Comparison of ENCODE assay signal across 1 cellular context in genomic region chr15:72502220-72502809, GRCh38.
TF ChIP-seq lines count a peak whose summit lies in the region.

No MANE protein-coding gene starts in this region.

TF ChIP-seq in GM23338, 12 proteins besides CTCF, POLR2A, EP300 and RAD21 (continued from another document):
- TF ChIP-seq ZNF462 (CRISPR knock-in tag; IDR thresholded peaks at IDR 0.05) (no peak), NANOG (IDR thresholded peaks at IDR 0.05; ENCODE audit: borderline replicate concordance) (no peak), POLR2AphosphoS5 (IDR thresholded peaks at IDR 0.05; ENCODE audit: low read depth) (no peak), STAT1 (IDR thresholded peaks at IDR 0.05; ENCODE audit: unreplicated experiment) (no peak), REST (IDR thresholded peaks at IDR 0.05; ENCODE audit: unreplicated experiment) (no peak), ZNF331 (CRISPR knock-in tag; IDR thresholded peaks at IDR 0.05; ENCODE audit: low read depth) (no peak), CREB1 (CRISPR knock-in tag; IDR thresholded peaks at IDR 0.05; ENCODE audit: low read depth) (no peak), JUNB (IDR thresholded peaks at IDR 0.05; ENCODE audit: unreplicated experiment) (no peak), EZH2phosphoT487 (IDR thresholded peaks at IDR 0.05; ENCODE audit: unreplicated experiment) (no peak), EZH2 (IDR thresholded peaks at IDR 0.05; ENCODE audit: low read depth, unreplicated experiment) (no peak)
- TF ChIP-seq, protein P1, sequence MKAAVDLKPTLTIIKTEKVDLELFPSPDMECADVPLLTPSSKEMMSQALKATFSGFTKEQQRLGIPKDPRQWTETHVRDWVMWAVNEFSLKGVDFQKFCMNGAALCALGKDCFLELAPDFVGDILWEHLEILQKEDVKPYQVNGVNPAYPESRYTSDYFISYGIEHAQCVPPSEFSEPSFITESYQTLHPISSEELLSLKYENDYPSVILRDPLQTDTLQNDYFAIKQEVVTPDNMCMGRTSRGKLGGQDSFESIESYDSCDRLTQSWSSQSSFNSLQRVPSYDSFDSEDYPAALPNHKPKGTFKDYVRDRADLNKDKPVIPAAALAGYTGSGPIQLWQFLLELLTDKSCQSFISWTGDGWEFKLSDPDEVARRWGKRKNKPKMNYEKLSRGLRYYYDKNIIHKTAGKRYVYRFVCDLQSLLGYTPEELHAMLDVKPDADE (IDR thresholded peaks at IDR 0.05), result no peak
